In the genomic region with DNA sequence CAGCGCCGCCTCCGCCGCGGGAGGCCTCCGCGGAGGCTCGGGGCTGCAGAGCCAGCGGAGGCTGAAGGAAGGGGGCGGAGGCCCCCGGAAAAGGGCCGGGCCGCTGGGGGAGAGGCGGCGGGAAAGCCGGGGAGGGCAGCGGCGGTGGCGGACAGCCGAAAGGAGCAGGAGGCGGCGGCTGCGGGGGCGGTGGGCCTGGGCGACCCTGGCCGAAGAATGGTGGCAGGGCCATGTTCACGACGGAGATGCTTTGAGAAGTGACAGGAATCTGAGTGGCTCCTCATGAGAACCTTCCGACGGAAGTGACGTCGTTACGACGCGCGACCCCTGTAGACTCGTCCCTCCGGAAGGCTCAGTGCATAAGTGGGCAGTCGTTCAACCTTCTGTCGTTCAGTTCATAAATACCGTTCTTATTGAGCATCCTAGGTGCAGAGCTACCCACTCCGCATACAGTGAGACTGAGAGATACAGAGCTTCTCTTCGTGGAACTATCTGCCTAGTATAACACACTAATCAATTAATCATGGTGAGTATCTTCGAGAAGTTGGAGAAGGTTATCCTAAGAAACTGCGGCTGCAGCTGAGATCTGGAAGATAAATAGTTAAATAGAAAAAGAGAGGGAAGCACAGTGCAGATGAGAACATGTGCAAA, we compare ENCODE assay signal across 1 cellular context.
TF ChIP-seq lines count a peak whose summit lies in the region.

A gene with protein sequence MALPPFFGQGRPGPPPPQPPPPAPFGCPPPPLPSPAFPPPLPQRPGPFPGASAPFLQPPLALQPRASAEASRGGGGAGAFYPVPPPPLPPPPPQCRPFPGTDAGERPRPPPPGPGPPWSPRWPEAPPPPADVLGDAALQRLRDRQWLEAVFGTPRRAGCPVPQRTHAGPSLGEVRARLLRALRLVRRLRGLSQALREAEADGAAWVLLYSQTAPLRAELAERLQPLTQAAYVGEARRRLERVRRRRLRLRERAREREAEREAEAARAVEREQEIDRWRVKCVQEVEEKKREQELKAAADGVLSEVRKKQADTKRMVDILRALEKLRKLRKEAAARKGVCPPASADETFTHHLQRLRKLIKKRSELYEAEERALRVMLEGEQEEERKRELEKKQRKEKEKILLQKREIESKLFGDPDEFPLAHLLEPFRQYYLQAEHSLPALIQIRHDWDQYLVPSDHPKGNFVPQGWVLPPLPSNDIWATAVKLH (minus strand): TSS at position 259 of the 651 bp plus-strand sequence. CDS start 27 bp downstream, at position 232.

TF ChIP-seq in HCT116, 20 proteins besides CTCF, POLR2A, EP300 and RAD21 (continued from another document):
- TF ChIP-seq, protein P1, sequence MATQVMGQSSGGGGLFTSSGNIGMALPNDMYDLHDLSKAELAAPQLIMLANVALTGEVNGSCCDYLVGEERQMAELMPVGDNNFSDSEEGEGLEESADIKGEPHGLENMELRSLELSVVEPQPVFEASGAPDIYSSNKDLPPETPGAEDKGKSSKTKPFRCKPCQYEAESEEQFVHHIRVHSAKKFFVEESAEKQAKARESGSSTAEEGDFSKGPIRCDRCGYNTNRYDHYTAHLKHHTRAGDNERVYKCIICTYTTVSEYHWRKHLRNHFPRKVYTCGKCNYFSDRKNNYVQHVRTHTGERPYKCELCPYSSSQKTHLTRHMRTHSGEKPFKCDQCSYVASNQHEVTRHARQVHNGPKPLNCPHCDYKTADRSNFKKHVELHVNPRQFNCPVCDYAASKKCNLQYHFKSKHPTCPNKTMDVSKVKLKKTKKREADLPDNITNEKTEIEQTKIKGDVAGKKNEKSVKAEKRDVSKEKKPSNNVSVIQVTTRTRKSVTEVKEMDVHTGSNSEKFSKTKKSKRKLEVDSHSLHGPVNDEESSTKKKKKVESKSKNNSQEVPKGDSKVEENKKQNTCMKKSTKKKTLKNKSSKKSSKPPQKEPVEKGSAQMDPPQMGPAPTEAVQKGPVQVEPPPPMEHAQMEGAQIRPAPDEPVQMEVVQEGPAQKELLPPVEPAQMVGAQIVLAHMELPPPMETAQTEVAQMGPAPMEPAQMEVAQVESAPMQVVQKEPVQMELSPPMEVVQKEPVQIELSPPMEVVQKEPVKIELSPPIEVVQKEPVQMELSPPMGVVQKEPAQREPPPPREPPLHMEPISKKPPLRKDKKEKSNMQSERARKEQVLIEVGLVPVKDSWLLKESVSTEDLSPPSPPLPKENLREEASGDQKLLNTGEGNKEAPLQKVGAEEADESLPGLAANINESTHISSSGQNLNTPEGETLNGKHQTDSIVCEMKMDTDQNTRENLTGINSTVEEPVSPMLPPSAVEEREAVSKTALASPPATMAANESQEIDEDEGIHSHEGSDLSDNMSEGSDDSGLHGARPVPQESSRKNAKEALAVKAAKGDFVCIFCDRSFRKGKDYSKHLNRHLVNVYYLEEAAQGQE (IDR thresholded peaks at IDR 0.05; ENCODE audit: low read depth), result no peak
- TF ChIP-seq CEBPB (IDR thresholded peaks at IDR 0.05; ENCODE audit: low read depth) (no peak), EZH2 (IDR thresholded peaks at IDR 0.05) (no peak), POLR2AphosphoS5 (IDR thresholded peaks at IDR 0.05; ENCODE audit: low read depth, low read length) (peak; percentile 98), JUND (IDR thresholded peaks at IDR 0.05) (no peak), ZFX (IDR thresholded peaks at IDR 0.05) (peak; percentile 56; the same call in 1 of the 2 replicates), SIN3A (IDR thresholded peaks at IDR 0.05; ENCODE audit: low read depth) (no peak; the same call in 1 of the 2 replicates), FOSL1 (IDR thresholded peaks at IDR 0.05; ENCODE audit: low read depth) (no peak), EZH2phosphoT487 (IDR thresholded peaks at IDR 0.05; ENCODE audit: borderline replicate concordance) (no peak), ZNF274 (IDR thresholded peaks at IDR 0.05; ENCODE audit: low read depth, low read length) (no peak), EGR1 (IDR thresholded peaks at IDR 0.05; ENCODE audit: low read depth) (peak; percentile 92), TCF7L2 (IDR thresholded peaks at IDR 0.05; ENCODE audit: borderline replicate concordance, extremely low read depth, insufficient read depth, insufficient read length) (no peak), SP1 (IDR thresholded peaks at IDR 0.05; ENCODE audit: low read depth) (peak; percentile 41), ELF1 (IDR thresholded peaks at IDR 0.05; ENCODE audit: borderline replicate concordance, low read depth) (no peak; the same call in 1 of the 2 replicates)
- TF ChIP-seq, protein P2, sequence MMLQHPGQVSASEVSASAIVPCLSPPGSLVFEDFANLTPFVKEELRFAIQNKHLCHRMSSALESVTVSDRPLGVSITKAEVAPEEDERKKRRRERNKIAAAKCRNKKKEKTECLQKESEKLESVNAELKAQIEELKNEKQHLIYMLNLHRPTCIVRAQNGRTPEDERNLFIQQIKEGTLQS (IDR thresholded peaks at IDR 0.05), result no peak
- TF ChIP-seq, protein P3, sequence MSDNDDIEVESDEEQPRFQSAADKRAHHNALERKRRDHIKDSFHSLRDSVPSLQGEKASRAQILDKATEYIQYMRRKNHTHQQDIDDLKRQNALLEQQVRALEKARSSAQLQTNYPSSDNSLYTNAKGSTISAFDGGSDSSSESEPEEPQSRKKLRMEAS (IDR thresholded peaks at IDR 0.05), result 0 out of 2 replicates have a peak, but pooled peaks have one; percentile 44
